In genomic region chr5:55188656-55189380, GRCh38 we compare ENCODE assay signal across 25 cellular contexts. TPM values are rescaled to one million over a fixed set of nuclear protein-coding genes. Genes with fewer than 3 reads are reported as not detected.
DNase-seq lines count a peak whose midpoint lies in the region; ATAC-seq and TF ChIP-seq lines count a peak whose summit lies in the region.
"Had no signal": no experiment of that assay in that cellular context is flagged by ENCODE, and none has a peak within 500 bp of the region (broad histone marks: within the 10 kb centered on the region; RNA-seq: fewer than 3 reads in every experiment).

No MANE protein-coding gene starts in this region.

- H3K4me3 Mint-ChIP-seq in activated CD4-positive, alpha-beta memory T cell treated with anti-CD3 and anti-CD28 coated beads, Interleukin-2, amount 10 ng/mL, durations not matched to agents 7 days and 5 days: no peak overlapping the region
- H3K4me3 Mint-ChIP-seq: activated CD4-positive, alpha-beta T cell treated with anti-CD3 and anti-CD28 coated beads for 36 hours; activated T-helper 1 cell treated with anti-CD3 and anti-CD28 coated beads, Interleukin-12 subunit alpha, Interleukin-12 subunit beta, Interleukin-2, Interleukin-4 antibody, amounts not matched to agents 30 ng/mL and 10 ng/mL and 1 ng/mL, durations not matched to agents 14 hours and 24 hours and 36 hours; CD8-positive, alpha-beta T cell; neural progenitor cell had no signal

- H2AFZ ChIP-seq in PC-9: peak overlapping the region; percentile 39; the same call in 1 of the 2 replicates
- H2AFZ ChIP-seq: neural progenitor cell had no signal

- H3K9me2 ChIP-seq in PC-9 (ENCODE audit: insufficient read depth): no peaks in the 10 kb centered on the region

- H3K27me3 Mint-ChIP-seq in activated CD4-positive, alpha-beta memory T cell treated with anti-CD3 and anti-CD28 coated beads, Interleukin-2, amount 10 ng/mL, durations not matched to agents 7 days and 5 days: peaks cover 58% of the 10 kb centered on the region

- H3K4me2 ChIP-seq in PC-9: peak overlapping the region; percentile 66
- H3K4me2 ChIP-seq: neural progenitor cell had no signal

- no peak overlapping the region for H3K27ac Mint-ChIP-seq in activated CD4-positive, alpha-beta memory T cell treated with anti-CD3 and anti-CD28 coated beads, Interleukin-2, amount 10 ng/mL, durations not matched to agents 7 days and 5 days
- H3K27ac Mint-ChIP-seq: activated CD4-positive, alpha-beta T cell treated with anti-CD3 and anti-CD28 coated beads for 36 hours; activated naive CD4-positive, alpha-beta T cell treated with anti-CD3 and anti-CD28 coated beads, Interleukin-2, amount 50 U/mL, for 72 hours; activated T-helper 1 cell treated with anti-CD3 and anti-CD28 coated beads, Interleukin-12 subunit alpha, Interleukin-12 subunit beta, Interleukin-2, Interleukin-4 antibody, amounts not matched to agents 30 ng/mL and 10 ng/mL and 1 ng/mL, durations not matched to agents 14 hours and 24 hours and 36 hours; CD8-positive, alpha-beta T cell; neural progenitor cell had no signal

- no peaks in the 10 kb centered on the region for H3K36me3 Mint-ChIP-seq in activated CD4-positive, alpha-beta memory T cell treated with anti-CD3 and anti-CD28 coated beads, Interleukin-2, amount 10 ng/mL, durations not matched to agents 7 days and 5 days (ENCODE audit: low read depth)
- H3K36me3 Mint-ChIP-seq: activated naive CD4-positive, alpha-beta T cell treated with anti-CD3 and anti-CD28 coated beads, Interleukin-2, amount 50 U/mL, for 72 hours; CD8-positive, alpha-beta T cell had no signal

- H3K9me3 ChIP-seq in PC-9 (ENCODE audit: insufficient read depth, low read depth): no peaks in the 10 kb centered on the region
- H3K9me3 ChIP-seq: ascending aorta, tibial artery had no signal

- no peaks in the 10 kb centered on the region for H3K36me3 ChIP-seq in PC-9 (ENCODE audit: low read depth)
- H3K36me3 ChIP-seq: ascending aorta, neural progenitor cell, tibial artery had no signal

- peaks cover 13% of the 10 kb centered on the region; the same call in 1 of the 2 replicates for H3F3A ChIP-seq in PC-9 (ENCODE audit: insufficient read depth, low read depth)

- peak overlapping the region; percentile 28 for H3K27ac ChIP-seq in PC-9
- H3K27ac ChIP-seq: ascending aorta, neural progenitor cell, tibial artery had no signal

- H3K4me1 ChIP-seq in PC-9 (replicated peaks; ENCODE audit: insufficient read depth): peaks cover 46% of the 10 kb centered on the region
- H3K4me1 ChIP-seq: ascending aorta, neural progenitor cell, tibial artery had no signal

- no peaks in the 10 kb centered on the region for H3K4me1 Mint-ChIP-seq in activated CD4-positive, alpha-beta memory T cell treated with anti-CD3 and anti-CD28 coated beads, Interleukin-2, amount 10 ng/mL, durations not matched to agents 7 days and 5 days
- H3K4me1 Mint-ChIP-seq: activated CD4-positive, alpha-beta T cell treated with anti-CD3 and anti-CD28 coated beads for 36 hours; neural progenitor cell had no signal

- no peak for TF ChIP-seq CTCF in PC-9 (conservative IDR thresholded peaks at IDR 0.05)

- CTCF ChIA-PET in HEK293T (lab: Yijun Ruan, JAX): interaction anchor here (2.2 kb wide), 1 partner anchor 37 kb away, joined by 7 read pairs; no protein-coding TSS in a partner anchor
- CTCF ChIA-PET in PC-9 (lab: Charles Lee): no interaction called here
- CTCF ChIA-PET in activated CD4-positive, alpha-beta memory T cell treated with anti-CD3 and anti-CD28 coated beads, Interleukin-2, amount 10 ng/mL, durations not matched to agents 7 days and 5 days (lab: Charles Lee): interaction anchor here (0.9 to 1.2 kb wide), 2 partner anchors 13 to 22 kb away, joined by 3 to 6 read pairs; no protein-coding TSS in a partner anchor

- H4K20me1 ChIP-seq in PC-9 (ENCODE audit: insufficient read depth): no peaks in the 10 kb centered on the region

- no peak for ATAC-seq in left colon
- ATAC-seq: activated CD4-positive, alpha-beta T cell treated with anti-CD3 and anti-CD28 coated beads for 36 hours; activated naive CD4-positive, alpha-beta T cell treated with anti-CD3 and anti-CD28 coated beads, Interleukin-2, amount 50 U/mL, for 72 hours; CD8-positive, alpha-beta T cell; stimulated activated naive CD8-positive, alpha-beta T cell treated with anti-CD3 and anti-CD28 coated beads, Interleukin-15, Interleukin-2, amounts not matched to agents 100 U/mL and 50 U/mL, for 24 hours had no signal

- H3K79me2 ChIP-seq in PC-9 (ENCODE audit: low read depth): no peaks in the 10 kb centered on the region

- no TSS peak for BruUV-seq in PC-9 (replicated peaks; lab: Mats Ljungman, UMichigan)

- intact Hi-C loops in PC-9 (cut with micrococcal nuclease; ENCODE audit: unreplicated experiment) (no loop called here), left colon (cut with DNase I, micrococcal nuclease) (no loop called here)

- POLR2A ChIA-PET in HEK293T (lab: Yijun Ruan, JAX): interaction anchor here (1.0 kb wide), 2 partner anchors 12 to 119 kb away, joined by 3 read pairs; partner anchors contain the start of genes DHX29 and MTREX
- POLR2A ChIA-PET in PC-9 (lab: Charles Lee; ENCODE audit: unreplicated experiment): interaction anchor here (0.6 kb wide), 1 partner anchor 58 kb away, joined by 3 read pairs; no protein-coding TSS in a partner anchor
- POLR2A ChIA-PET in activated CD4-positive, alpha-beta memory T cell treated with anti-CD3 and anti-CD28 coated beads, Interleukin-2, amount 10 ng/mL, durations not matched to agents 7 days and 5 days (lab: Charles Lee): no interaction called here

- no peaks in the 10 kb centered on the region for H3K27me3 ChIP-seq in PC-9 (ENCODE audit: insufficient read depth, low read depth)
- H3K27me3 ChIP-seq: ascending aorta had no signal

- DNase-seq in COR-L47 (lab: John Stamatoyannopoulos, UW): peak; percentile 75
- no peak for DNase-seq in HEK293T (ENCODE audit: extremely low spot score)
- DNase-seq in NCI-H2081 treated with DMSO at 0.1 percent for 48 hours (lab: John Stamatoyannopoulos, UW): peak; percentile 53
- peak in 1 of 2 experiments; percentile 90 for DNase-seq in PC-9
- DNase-seq in activated CD4-positive, alpha-beta memory T cell treated with anti-CD3 and anti-CD28 coated beads, Interleukin-2, amount 10 ng/mL, durations not matched to agents 7 days and 5 days: no peak
- DNase-seq in left colon: no peak
- DNase-seq in NOMO-1 treated with DMSO at 0.1 percent for 48 hours (lab: John Stamatoyannopoulos, UW; ENCODE audit: unreplicated experiment): no peak
- DNase-seq: activated CD4-positive, alpha-beta T cell treated with anti-CD3 and anti-CD28 coated beads for 36 hours; CD8-positive, alpha-beta T cell; DND-41; effector CD4-positive, alpha-beta T cell; foreskin melanocyte; hippocampal formation; NCI-H1694; small intestine; stimulated activated CD4-positive, alpha-beta T cell treated with anti-CD3 and anti-CD28 coated beads, Interleukin-2, amount 100 ng/mL, for 48 hours; stimulated activated naive CD8-positive, alpha-beta T cell treated with anti-CD3 and anti-CD28 coated beads, Interleukin-15, Interleukin-2, amounts not matched to agents 100 U/mL and 50 U/mL, for 24 hours; tibial artery had no signal

- peak overlapping the region; percentile 34; the same call in 1 of the 2 replicates for H3K4me3 ChIP-seq in PC-9
- H3K4me3 ChIP-seq: ascending aorta, neural progenitor cell, tibial artery had no signal

- no peaks in the 10 kb centered on the region for H3K9me3 Mint-ChIP-seq in activated CD4-positive, alpha-beta memory T cell treated with anti-CD3 and anti-CD28 coated beads, Interleukin-2, amount 10 ng/mL, durations not matched to agents 7 days and 5 days
- H3K9me3 Mint-ChIP-seq: activated naive CD4-positive, alpha-beta T cell treated with anti-CD3 and anti-CD28 coated beads, Interleukin-2, amount 50 U/mL, for 72 hours; activated T-helper 1 cell treated with anti-CD3 and anti-CD28 coated beads, Interleukin-12 subunit alpha, Interleukin-12 subunit beta, Interleukin-2, Interleukin-4 antibody, amounts not matched to agents 30 ng/mL and 10 ng/mL and 1 ng/mL, durations not matched to agents 14 hours and 24 hours and 36 hours; CD8-positive, alpha-beta T cell; neural progenitor cell had no signal

TF ChIP-seq in HEK293T, 16 proteins besides CTCF, POLR2A, EP300 and RAD21:
- TF ChIP-seq FOXM1 (IDR thresholded peaks at IDR 0.05; ENCODE audit: borderline replicate concordance) (no peak), HDGF (IDR thresholded peaks at IDR 0.05; ENCODE audit: borderline replicate concordance) (no peak), CTBP1 (IDR thresholded peaks at IDR 0.05; ENCODE audit: borderline replicate concordance) (no peak), FOXA1 (IDR thresholded peaks at IDR 0.05) (peak; percentile 95), FOXK2 (IDR thresholded peaks at IDR 0.05) (no peak), PKNOX1 (IDR thresholded peaks at IDR 0.05) (peak; percentile 32; the same call in 1 of the 2 replicates), ARNT (IDR thresholded peaks at IDR 0.05) (no peak), TARDBP (IDR thresholded peaks at IDR 0.05) (no peak), NFRKB (IDR thresholded peaks at IDR 0.05) (no peak)

RNA-seq across cellular contexts. Expression of gene CDC20B, which starts 15.8 kb away (rescaled TPM):
- total RNA-seq in PC-9 (2021) (not detected in 2 replicates), left colon (not detected)
- total RNA-seq in activated CD4-positive, alpha-beta memory T cell treated with anti-CD3 and anti-CD28 coated beads, Interleukin-2, amount 10 ng/mL, durations not matched to agents 7 days and 5 days: under 1 TPM; 0.13 to 0.18 TPM
- total RNA-seq: activated CD4-positive, alpha-beta T cell treated with anti-CD3 and anti-CD28 coated beads for 36 hours; activated naive CD4-positive, alpha-beta T cell treated with anti-CD3 and anti-CD28 coated beads, Interleukin-2, amount 50 U/mL, for 72 hours; activated T-helper 1 cell treated with anti-CD3 and anti-CD28 coated beads, Interleukin-12 subunit alpha, Interleukin-12 subunit beta, Interleukin-2, Interleukin-4 antibody, amounts not matched to agents 30 ng/mL and 10 ng/mL and 1 ng/mL, durations not matched to agents 14 hours and 24 hours and 36 hours; ascending aorta; CD8-positive, alpha-beta T cell; H1 had no signal

RNA-seq across cellular contexts. Expression of gene GPX8, which starts 28.8 kb away (rescaled TPM):
- total RNA-seq in PC-9 (2021) (24.6 and 40.2 TPM in 2 replicates), left colon (1 to 10 TPM; 4.0 to 5.2 TPM)
- not detected for total RNA-seq in activated CD4-positive, alpha-beta memory T cell treated with anti-CD3 and anti-CD28 coated beads, Interleukin-2, amount 10 ng/mL, durations not matched to agents 7 days and 5 days
- total RNA-seq: activated CD4-positive, alpha-beta T cell treated with anti-CD3 and anti-CD28 coated beads for 36 hours; activated naive CD4-positive, alpha-beta T cell treated with anti-CD3 and anti-CD28 coated beads, Interleukin-2, amount 50 U/mL, for 72 hours; activated T-helper 1 cell treated with anti-CD3 and anti-CD28 coated beads, Interleukin-12 subunit alpha, Interleukin-12 subunit beta, Interleukin-2, Interleukin-4 antibody, amounts not matched to agents 30 ng/mL and 10 ng/mL and 1 ng/mL, durations not matched to agents 14 hours and 24 hours and 36 hours; CD8-positive, alpha-beta T cell had no signal

RNA-seq across cellular contexts. Expression of gene MCIDAS, which starts 38.3 kb away (rescaled TPM):
- total RNA-seq in PC-9 (2021) (1.1 and 1.8 TPM in 2 replicates), left colon (under 1 TPM in 1 of 2 donors, not detected in 1; 0.55 TPM)
- not detected for total RNA-seq in activated CD4-positive, alpha-beta memory T cell treated with anti-CD3 and anti-CD28 coated beads, Interleukin-2, amount 10 ng/mL, durations not matched to agents 7 days and 5 days
- total RNA-seq: activated CD4-positive, alpha-beta T cell treated with anti-CD3 and anti-CD28 coated beads for 36 hours; activated T-helper 1 cell treated with anti-CD3 and anti-CD28 coated beads, Interleukin-12 subunit alpha, Interleukin-12 subunit beta, Interleukin-2, Interleukin-4 antibody, amounts not matched to agents 30 ng/mL and 10 ng/mL and 1 ng/mL, durations not matched to agents 14 hours and 24 hours and 36 hours; ascending aorta; CD8-positive, alpha-beta T cell; cerebellum; H1; liver had no signal

RNA-seq across cellular contexts. Expression of gene CCNO, which starts 44.6 kb away (rescaled TPM):
- total RNA-seq in PC-9 (2021) (4.7 and 7.1 TPM in 2 replicates), left colon (1 to 10 TPM; 1.4 to 3.0 TPM)
- total RNA-seq in activated CD4-positive, alpha-beta memory T cell treated with anti-CD3 and anti-CD28 coated beads, Interleukin-2, amount 10 ng/mL, durations not matched to agents 7 days and 5 days: under 1 TPM in 1 of 2 experiments, not detected in 1; 0.15 TPM
- total RNA-seq: activated CD4-positive, alpha-beta T cell treated with anti-CD3 and anti-CD28 coated beads for 36 hours; activated naive CD4-positive, alpha-beta T cell treated with anti-CD3 and anti-CD28 coated beads, Interleukin-2, amount 50 U/mL, for 72 hours; CD8-positive, alpha-beta T cell; cerebellum; liver had no signal

Comparison
In these comparisons a context has a peak if more than half of its experiments do, and no peak if none do; other contexts are left out.
1. DNase-seq: peak in COR-L47 (single experiment) and NCI-H2081 treated with DMSO at 0.1 percent for 48 hours (single experiment); none in HEK293T (single experiment), activated CD4-positive, alpha-beta memory T cell treated with anti-CD3 and anti-CD28 coated beads, Interleukin-2, amount 10 ng/mL, durations not matched to agents 7 days and 5 days (single experiment), left colon (0 of 2) and NOMO-1 treated with DMSO at 0.1 percent for 48 hours (single experiment).
2. RNA of gene GPX8, which starts 28.8 kb away (total RNA-seq): 24.6 to 40.2 TPM in PC-9 and 4.0 to 5.2 TPM in left colon; not detected in activated CD4-positive, alpha-beta memory T cell treated with anti-CD3 and anti-CD28 coated beads, Interleukin-2, amount 10 ng/mL, durations not matched to agents 7 days and 5 days; every median in the first group is over 4 times any median in the second.